In the genomic region with DNA sequence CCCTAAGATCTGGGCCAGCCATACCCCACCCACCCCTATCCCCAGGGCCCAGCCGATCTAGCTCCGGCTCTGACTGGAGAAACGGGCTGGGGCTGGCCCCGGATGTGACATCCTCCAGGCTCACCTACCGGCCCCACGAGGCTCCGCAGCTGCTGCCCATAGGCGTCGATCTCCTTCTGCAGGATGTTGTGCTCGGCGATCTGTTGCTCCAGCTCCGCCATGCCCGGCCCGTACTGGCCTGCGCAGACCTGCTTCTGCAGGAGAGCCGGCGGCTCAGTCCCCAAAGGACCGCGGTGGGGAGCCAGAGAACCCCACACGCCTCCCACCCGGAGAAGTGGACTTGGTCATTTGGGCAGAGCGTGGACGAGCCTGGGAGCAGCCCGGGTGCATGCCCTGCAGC, we compare ENCODE assay signal across 27 cellular contexts. TPM values are rescaled to one million over a fixed set of nuclear protein-coding genes. Genes with fewer than 3 reads are reported as not detected.
"Had no signal": no experiment of that assay in that cellular context is flagged by ENCODE, and none has a peak within 500 bp of the region (broad histone marks: within the 10 kb centered on the region; RNA-seq: fewer than 3 reads in every experiment).

No MANE protein-coding gene starts in this region.

- H3K36me3 ChIP-seq: esophagus muscularis mucosa, neural progenitor cell, prostate gland, right atrium auricular region, sigmoid colon had no signal

- H3K36me3 Mint-ChIP-seq: immature natural killer cell; natural killer cell treated with Interleukin-12 subunit alpha and Interleukin-12 subunit beta and Interleukin-15 and Interleukin-18, amount 100 ng/mL, for 72 hours; neural progenitor cell; stimulated activated effector memory CD8-positive, alpha-beta T cell treated with anti-CD3 and anti-CD28 coated beads, Interleukin-12 subunit alpha, Interleukin-12 subunit beta, amount 100 ng/mL, for 72 hours had no signal

- H2AFZ ChIP-seq: neural progenitor cell had no signal

- H3K9me3 Mint-ChIP-seq: immature natural killer cell; natural killer cell treated with Interleukin-12 subunit alpha and Interleukin-12 subunit beta and Interleukin-15 and Interleukin-18, amount 100 ng/mL, for 72 hours; neural progenitor cell; stimulated activated effector memory CD8-positive, alpha-beta T cell treated with anti-CD3 and anti-CD28 coated beads, Interleukin-12 subunit alpha, Interleukin-12 subunit beta, amount 100 ng/mL, for 72 hours had no signal

- H3K4me1 Mint-ChIP-seq: immature natural killer cell had no signal

- H3K27ac Mint-ChIP-seq: immature natural killer cell; natural killer cell treated with Interleukin-12 subunit alpha and Interleukin-12 subunit beta and Interleukin-15 and Interleukin-18, amount 100 ng/mL, for 72 hours; stimulated activated effector memory CD8-positive, alpha-beta T cell treated with anti-CD3 and anti-CD28 coated beads, Interleukin-12 subunit alpha, Interleukin-12 subunit beta, amount 100 ng/mL, for 72 hours had no signal

- H3K9ac ChIP-seq: neural progenitor cell had no signal

- H3K4me2 ChIP-seq: neural progenitor cell had no signal

- H3K27ac ChIP-seq: coronary artery, esophagus muscularis mucosa, lower lobe of right lung, neural progenitor cell, prostate gland, right atrium auricular region, sigmoid colon, stomach, thyroid gland, vagina had no signal

- DNase-seq: dermis blood vessel endothelial cell; effector memory CD4-positive, alpha-beta T cell; foreskin melanocyte; glutamatergic neuron; hypothalamus; immature natural killer cell; islet precursor cell; left ventricle myocardium superior; lower lobe of right lung; nucleus accumbens; sigmoid colon; stimulated activated CD4-positive, alpha-beta T cell treated with anti-CD3 and anti-CD28 coated beads, Interleukin-2, amount 100 ng/mL, for 24 hours; stimulated activated CD4-positive, alpha-beta T cell treated with anti-CD3 and anti-CD28 coated beads, Interleukin-4, amount 100 ng/mL, for 24 hours; stimulated activated naive CD4-positive, alpha-beta T cell treated with Interleukin-2 at 50 U/mL for 16 hours; stomach; thyroid gland; trophoblast cell had no signal

- H3K27me3 ChIP-seq: neural progenitor cell, right atrium auricular region, sigmoid colon, thyroid gland, vagina had no signal

- H3K27me3 Mint-ChIP-seq: natural killer cell treated with Interleukin-12 subunit alpha and Interleukin-12 subunit beta and Interleukin-15 and Interleukin-18, amount 100 ng/mL, for 72 hours had no signal

- H3K4me3 Mint-ChIP-seq: immature natural killer cell; natural killer cell treated with Interleukin-12 subunit alpha and Interleukin-12 subunit beta and Interleukin-15 and Interleukin-18, amount 100 ng/mL, for 72 hours; stimulated activated effector memory CD8-positive, alpha-beta T cell treated with anti-CD3 and anti-CD28 coated beads, Interleukin-12 subunit alpha, Interleukin-12 subunit beta, amount 100 ng/mL, for 72 hours had no signal

- H3K4me1 ChIP-seq: esophagus muscularis mucosa, lower lobe of right lung, neural progenitor cell, prostate gland, right atrium auricular region, sigmoid colon had no signal

- H3K9me3 ChIP-seq: esophagus muscularis mucosa, lower lobe of right lung, prostate gland, right atrium auricular region, sigmoid colon, stomach, thyroid gland, vagina had no signal

- ATAC-seq: left ventricle myocardium superior; lower lobe of right lung; natural killer cell treated with Interleukin-12 subunit alpha and Interleukin-12 subunit beta and Interleukin-15 and Interleukin-18, amount 100 ng/mL, for 72 hours; stimulated activated effector memory CD8-positive, alpha-beta T cell treated with anti-CD3 and anti-CD28 coated beads, Interleukin-12 subunit alpha, Interleukin-12 subunit beta, amount 100 ng/mL, for 72 hours had no signal

- H3K4me3 ChIP-seq: coronary artery, esophagus muscularis mucosa, lower lobe of right lung, neural progenitor cell, prostate gland, right atrium auricular region, sigmoid colon, stomach, thyroid gland, vagina had no signal

RNA-seq across cellular contexts. Expression of gene EVPL, which starts 4.8 kb away (rescaled TPM):
- polyA plus RNA-seq: endothelial cell of umbilical vein, fibroblast of lung, immature natural killer cell had no signal
